Comparison of ENCODE assay signal across 1 cellular context in the genomic region with DNA sequence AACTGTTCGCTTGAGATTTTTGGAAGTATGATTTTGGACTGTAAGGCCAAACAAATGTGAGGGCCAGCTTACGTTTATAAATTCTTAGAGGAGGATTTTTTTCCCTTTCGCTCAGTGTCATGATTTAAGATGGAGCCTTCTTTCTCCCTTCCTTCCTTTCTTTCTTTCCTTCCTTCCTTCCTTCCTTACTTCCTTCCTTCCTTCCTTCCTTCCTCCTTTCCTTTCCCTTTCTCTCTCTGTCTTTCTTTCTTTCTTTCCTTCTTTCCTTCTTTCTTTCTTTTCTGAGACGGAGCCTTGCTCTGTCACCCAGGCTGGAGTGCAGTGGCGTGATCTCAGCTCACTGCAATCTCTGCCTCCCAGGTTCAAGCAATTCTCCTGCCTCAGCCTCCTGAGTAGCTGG. TPM values are rescaled to one million over a fixed set of nuclear protein-coding genes. Genes with fewer than 3 reads are reported as not detected.
"Had no signal": no experiment of that assay in that cellular context is flagged by ENCODE, and none has a peak within 500 bp of the region (broad histone marks: within the 10 kb centered on the region; RNA-seq: fewer than 3 reads in every experiment).

No MANE protein-coding gene starts in this region.

RNA-seq across cellular contexts. Expression of gene ACTN2, which starts 17.4 kb away (rescaled TPM):
- total RNA-seq: MCF 10A had no signal
